In the genomic region with DNA sequence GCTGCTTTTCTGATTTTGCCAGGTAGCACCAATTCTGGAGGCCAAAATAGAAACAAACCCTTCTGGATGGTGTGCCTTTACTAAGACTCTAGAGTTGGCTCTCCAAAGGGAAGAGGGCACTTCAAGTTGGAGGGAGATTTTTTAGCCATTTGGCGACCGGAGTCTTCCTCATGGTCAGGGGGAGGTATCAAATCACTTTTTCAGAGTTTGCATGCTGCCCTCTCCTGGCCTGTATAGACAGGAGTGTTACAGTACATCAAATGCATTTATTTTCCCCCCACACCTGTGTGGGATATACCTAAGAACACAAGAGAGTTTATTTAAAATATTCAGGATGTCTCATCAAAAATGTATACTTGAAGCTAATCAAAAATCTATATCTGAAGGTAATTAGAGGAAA, we compare ENCODE assay signal across 10 cellular contexts. TPM values are rescaled to one million over a fixed set of nuclear protein-coding genes. Genes with fewer than 3 reads are reported as not detected.
DNase-seq lines count a peak whose midpoint lies in the region; ATAC-seq, FAIRE-seq and TF ChIP-seq lines count a peak whose summit lies in the region.
"Had no signal": no experiment of that assay in that cellular context is flagged by ENCODE, and none has a peak within 500 bp of the region (broad histone marks: within the 10 kb centered on the region; RNA-seq: fewer than 3 reads in every experiment).

No MANE protein-coding gene starts in this region.

- ATAC-seq in left lobe of liver (peak; percentile 41), GM19463 (IDR thresholded peaks at IDR 0.05; ENCODE audit: unreplicated experiment) (no peak)

- no peak overlapping the region for H3K4me3 ChIP-seq in BE2C (ENCODE audit: low read depth, low read length)
- H3K4me3 ChIP-seq in WERI-Rb-1 (ENCODE audit: low read depth, low read length) = no peak overlapping the region

- H3K27ac ChIP-seq in WERI-Rb-1 = no peak overlapping the region

- H3K27me3 ChIP-seq in BE2C (peaks cover 24% of the 10 kb centered on the region), WERI-Rb-1 (ENCODE audit: insufficient read depth, low read depth, severe bottlenecking) (no peaks in the 10 kb centered on the region)

- TF ChIP-seq POLR2A in H54 (IDR thresholded peaks at IDR 0.05; ENCODE audit: low read depth, low read length) = no peak

- TF ChIP-seq CTCF in BE2C (IDR thresholded peaks at IDR 0.05; ENCODE audit: low read depth, low read length) (peak; percentile 65), WERI-Rb-1 (IDR thresholded peaks at IDR 0.05; ENCODE audit: low read depth, low read length) (peak; percentile 64)

- no peaks in the 10 kb centered on the region for H3K4me1 ChIP-seq in BE2C

- H3K36me3 ChIP-seq in BE2C = no peaks in the 10 kb centered on the region
- H3K36me3 ChIP-seq in WERI-Rb-1 = no peaks in the 10 kb centered on the region

- peak; percentile 33 for FAIRE-seq in H54 (lab: Jason Lieb, UNC)

- DNase-seq in BE2C (peak; percentile 23), H54 (ENCODE audit: insufficient read length, low spot score) (no peak), WERI-Rb-1 (peak; percentile 62), left lobe of liver (ENCODE audit: low spot score) (no peak), NCI-H774 (lab: John Stamatoyannopoulos, UW) (no peak), ureter (ENCODE audit: low spot score) (no peak), DMS153 treated with DMSO at 0.1 percent for 48 hours (lab: John Stamatoyannopoulos, UW; ENCODE audit: unreplicated experiment) (no peak)
- DNase-seq: naive B cell; stimulated activated CD4-positive, alpha-beta T cell treated with anti-CD3 and anti-CD28 coated beads, Interleukin-4, amount 100 ng/mL, for 4 hours had no signal

- H3K9me3 ChIP-seq in BE2C (no peaks in the 10 kb centered on the region), WERI-Rb-1 (ENCODE audit: severe bottlenecking) (no peaks in the 10 kb centered on the region)

RNA-seq across cellular contexts. Expression of a gene that starts 3.2 kb away (rescaled TPM):
- polyA plus RNA-seq in BE2C (2012; ENCODE audit: insufficient read depth, insufficient read length, low read depth) = 0.51 TPM
- total RNA-seq in left lobe of liver = 20.1 TPM
- 1.6 TPM for total RNA-seq in ureter

Comparison
In these comparisons a context has a peak if more than half of its experiments do, and no peak if none do; other contexts are left out.
1. DNase-seq: peak in BE2C (single experiment) and WERI-Rb-1 (single experiment); none in H54 (single experiment), left lobe of liver (single experiment), NCI-H774 (single experiment), ureter (single experiment) and DMS153 treated with DMSO at 0.1 percent for 48 hours (single experiment).